In the genomic region with DNA sequence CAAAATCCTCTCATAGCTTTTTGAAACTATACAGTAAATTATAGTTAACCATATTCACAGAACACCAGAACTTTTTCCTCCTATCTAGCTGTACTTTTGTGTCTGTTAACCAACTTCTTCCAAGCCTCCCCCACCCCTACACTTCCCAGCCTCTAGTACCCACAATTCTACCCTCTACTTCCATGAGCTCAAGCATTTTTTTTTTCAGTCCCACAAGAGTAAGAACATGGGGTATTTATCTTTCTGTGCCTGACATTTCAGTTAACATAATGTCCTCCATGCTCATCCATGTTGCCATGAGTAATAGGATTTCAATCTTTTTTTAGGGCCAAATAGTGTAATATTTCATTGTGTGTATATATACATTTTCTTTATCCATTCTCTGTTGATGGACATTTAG, we compare ENCODE assay signal across 29 cellular contexts.
"Had no signal": no experiment of that assay in that cellular context is flagged by ENCODE, and none has a peak within 500 bp of the region (broad histone marks: within the 10 kb centered on the region; RNA-seq: fewer than 3 reads in every experiment).

No MANE protein-coding gene starts in this region.

- FAIRE-seq: endometrium, endothelial cell of umbilical vein, frontal cortex had no signal

- H3K27ac ChIP-seq: coronary artery, epithelial cell of prostate, esophagus muscularis mucosa, esophagus squamous epithelium, foreskin keratinocyte, gastrocnemius medialis, gastroesophageal sphincter, heart left ventricle, heart right ventricle, hepatocyte had no signal

- H3K9me3 Mint-ChIP-seq: dendritic cell treated with granulocyte-macrophage colony-stimulating factor and Interleukin-4, amounts not matched to agents 40 ng/mL and 50 ng/mL, for 4 days; effector memory CD8-positive, alpha-beta T cell; endodermal cell had no signal

- ATAC-seq: effector memory CD8-positive, alpha-beta T cell; esophagus mucosa; foreskin keratinocyte; gastrocnemius medialis; gastroesophageal sphincter; heart left ventricle; heart right ventricle had no signal

- H3K9me3 ChIP-seq: esophagus muscularis mucosa, esophagus squamous epithelium, gastrocnemius medialis, gastroesophageal sphincter, heart left ventricle, heart right ventricle had no signal

- H3K27ac Mint-ChIP-seq: dendritic cell treated with granulocyte-macrophage colony-stimulating factor and Interleukin-4, amounts not matched to agents 40 ng/mL and 50 ng/mL, for 4 days; effector memory CD8-positive, alpha-beta T cell; endodermal cell had no signal

- H3K36me3 ChIP-seq: esophagus muscularis mucosa, esophagus squamous epithelium, gastrocnemius medialis, gastroesophageal sphincter, heart left ventricle, heart right ventricle had no signal

- H3K4me2 ChIP-seq: hepatocyte had no signal

- H3K79me2 ChIP-seq: hepatocyte had no signal

- H3K4me1 ChIP-seq: esophagus squamous epithelium, gastrocnemius medialis, heart left ventricle, heart right ventricle had no signal

- H2AFZ ChIP-seq: hepatocyte had no signal

- DNase-seq: cortex of kidney; dermis blood vessel endothelial cell; dorsolateral prefrontal cortex; effector CD4-positive, alpha-beta T cell; effector CD8-positive, alpha-beta T cell; effector memory CD4-positive, alpha-beta T cell; effector memory CD8-positive, alpha-beta T cell; endodermal cell; erythroblast; esophagus squamous epithelium; foreskin fibroblast; foreskin keratinocyte; foreskin melanocyte; gastrocnemius medialis; glutamatergic neuron; head of caudate nucleus; heart left ventricle; heart right ventricle; hippocampal formation had no signal

- H3K4me3 Mint-ChIP-seq: dendritic cell treated with granulocyte-macrophage colony-stimulating factor and Interleukin-4, amounts not matched to agents 40 ng/mL and 50 ng/mL, for 4 days; effector memory CD8-positive, alpha-beta T cell; endodermal cell had no signal

- H3K4me3 ChIP-seq: coronary artery, esophagus muscularis mucosa, esophagus squamous epithelium, gastrocnemius medialis, gastroesophageal sphincter, heart left ventricle, heart right ventricle, hepatocyte had no signal

- H3K27me3 ChIP-seq: dorsolateral prefrontal cortex, esophagus muscularis mucosa, esophagus squamous epithelium, foreskin keratinocyte, gastrocnemius medialis, gastroesophageal sphincter, heart left ventricle, hepatocyte had no signal
